In the genomic region with DNA sequence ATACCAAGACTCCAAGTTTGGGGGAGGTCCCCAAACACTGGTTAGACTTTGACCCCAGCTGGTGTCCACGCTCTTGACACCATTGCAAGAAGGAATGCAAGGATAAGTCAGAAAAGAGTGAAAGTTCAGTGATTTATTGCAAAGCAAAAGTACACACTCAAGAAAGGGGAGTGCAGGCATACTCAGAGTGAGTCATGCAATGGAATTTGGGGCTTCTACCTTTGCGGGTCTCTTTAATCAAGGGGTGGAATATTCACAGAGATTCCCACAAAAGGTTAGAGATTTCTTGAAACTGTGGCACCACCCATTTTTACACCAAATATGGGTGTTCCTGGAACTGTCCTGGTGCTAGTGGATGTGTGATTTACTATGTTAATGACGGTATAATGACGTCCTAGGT, we compare ENCODE assay signal across 17 cellular contexts. TPM values are rescaled to one million over a fixed set of nuclear protein-coding genes. Genes with fewer than 3 reads are reported as not detected.
DNase-seq lines count a peak whose midpoint lies in the region; ATAC-seq and TF ChIP-seq lines count a peak whose summit lies in the region.
"Had no signal": no experiment of that assay in that cellular context is flagged by ENCODE, and none has a peak within 500 bp of the region (broad histone marks: within the 10 kb centered on the region; RNA-seq: fewer than 3 reads in every experiment).

No MANE protein-coding gene starts in this region.

- ATAC-seq in left ventricle myocardium superior = no peak
- no peak for ATAC-seq in HG02973 (IDR thresholded peaks at IDR 0.05; ENCODE audit: unreplicated experiment)
- no peak for ATAC-seq in GM18520 (IDR thresholded peaks at IDR 0.05; ENCODE audit: unreplicated experiment)

- DNase-seq in Caki2 (ENCODE audit: low read depth) (peak; percentile 34), HT1080 (ENCODE audit: low read depth) (peak; percentile 31), SW480 (ENCODE audit: low spot score) (peak; percentile 6), kidney epithelial cell (ENCODE audit: low read depth) (peak; percentile 12), left ventricle myocardium superior (no peak)
- DNase-seq in stimulated activated CD4-positive, alpha-beta T cell treated with anti-CD3 and anti-CD28 coated beads, Interleukin-4, amount 100 ng/mL, for 1 hour = no peak
- DNase-seq: COR-L47, KBM-7, MG63, NCI-H1092 treated with DMSO at 0.1 percent for 48 hours, NCI-H2081 treated with DMSO at 0.1 percent for 48 hours, NCI-H524, SIG-M5 had no signal

- H3K4me3 ChIP-seq in kidney epithelial cell (ENCODE audit: low read depth, low read length) = no peak overlapping the region
- H3K4me3 ChIP-seq: MG63 had no signal

- no peaks in the 10 kb centered on the region for H3K27me3 ChIP-seq in kidney epithelial cell (ENCODE audit: control insufficient read depth, insufficient read depth, low read length)
- H3K27me3 ChIP-seq: MG63 had no signal

- TF ChIP-seq CTCF in kidney epithelial cell (IDR thresholded peaks at IDR 0.05; ENCODE audit: insufficient read depth, low read length, poor library complexity, severe bottlenecking) = no peak

- in situ Hi-C loops in Caki2 (cut with HindIII; ENCODE audit: low pct_unique_long_range_greater_than_20kb, low sequenced_read_pairs) = no loop called here

- no peaks in the 10 kb centered on the region for H3K36me3 ChIP-seq in kidney epithelial cell (ENCODE audit: control insufficient read depth, insufficient read depth, low read length)
- H3K36me3 ChIP-seq: MG63 had no signal

- intact Hi-C loops in left ventricle myocardium superior (cut with micrococcal nuclease) = no loop called here

RNA-seq across cellular contexts. Expression of a gene that starts 5.2 kb away (rescaled TPM):
- 1.3 and 1.4 TPM in 2 replicates for total RNA-seq in Caki2 (2014; rRNA removed; shearing (Covaris generic); ENCODE audit: low replicate concordance)
- total RNA-seq in HT1080 (2014; rRNA removed; shearing (Covaris generic)) = 0.03 and 0.07 TPM in 2 replicates
- 0.27 and 0.32 TPM in 2 replicates for polyA plus RNA-seq in HT1080 (2015; cell fraction: cytosol; rRNA removed)
- 0.45 and 0.49 TPM in 2 replicates for polyA plus RNA-seq in HT1080 (2015; cell fraction: nucleus; rRNA removed)
- 3.8 and 4.2 TPM in 2 replicates for total RNA-seq in kidney epithelial cell
- 2.3 TPM for total RNA-seq in left ventricle myocardium superior
- total RNA-seq: G401 had no signal
- polyA plus RNA-seq: CD14-positive monocyte had no signal

Comparison
In these comparisons a context has a peak if more than half of its experiments do, and no peak if none do; other contexts are left out.
1. DNase-seq: peak in Caki2 (single experiment), HT1080 (single experiment), SW480 (single experiment) and kidney epithelial cell (single experiment); none in left ventricle myocardium superior (single experiment) and stimulated activated CD4-positive, alpha-beta T cell treated with anti-CD3 and anti-CD28 coated beads, Interleukin-4, amount 100 ng/mL, for 1 hour (single experiment).